8 cellular contexts compared by ENCODE assay signal in genomic region chr1:205812878-205813754, GRCh38. TPM values are rescaled to one million over a fixed set of nuclear protein-coding genes. Genes with fewer than 3 reads are reported as not detected.
DNase-seq lines count a peak whose midpoint lies in the region; ATAC-seq and TF ChIP-seq lines count a peak whose summit lies in the region.

TSS of gene SLC41A1 (minus strand) at chr1:205813198. CDS start at chr1:205810441, 2,757 bp downstream.

- peak; percentile 95 for ATAC-seq in CD4-positive, alpha-beta T cell (ENCODE audit: poor library complexity)
- ATAC-seq in GM21367 (IDR thresholded peaks at IDR 0.05; ENCODE audit: unreplicated experiment) = peak; percentile 78

- peak within 1 kb of the TSS; percentile 85 for H3K27ac Mint-ChIP-seq in CD4-positive, alpha-beta T cell

- peak within 1 kb of the TSS; percentile 97 for H3K4me3 Mint-ChIP-seq in CD4-positive, alpha-beta T cell

- H3K4me1 Mint-ChIP-seq in CD4-positive, alpha-beta T cell (ENCODE audit: low read depth) = peaks cover 60% of the 10 kb centered on the region

- no peaks in the 10 kb centered on the region for H3K27me3 Mint-ChIP-seq in CD4-positive, alpha-beta T cell

- intact Hi-C loops in CD4-positive, alpha-beta T cell (cut with DNase I, micrococcal nuclease) = loop anchor here (1.0 to 2.0 kb wide), 5 partner anchors 36 to 182 kb away; partner anchors contain the start of genes NUCKS1 (in 1 of the 2) and RAB29 (in 1 of the 2)

- H3K4me1 ChIP-seq in HUES48 (ENCODE audit: control insufficient read depth, insufficient read depth, low read length) = peaks cover 27% of the 10 kb centered on the region

- H3K9me3 ChIP-seq in CD4-positive, alpha-beta T cell (ENCODE audit: control insufficient read depth, low read length) = no peaks in the 10 kb centered on the region
- no peaks in the 10 kb centered on the region for H3K9me3 ChIP-seq in HUES48 (ENCODE audit: control insufficient read depth, insufficient read depth, low read length)

- peak within 1 kb of the TSS; percentile 55; the same call in 1 of the 2 replicates for H3K9ac ChIP-seq in HUES48 (ENCODE audit: low read depth, low read length)

- no peaks in the 10 kb centered on the region for H3K9me3 Mint-ChIP-seq in CD4-positive, alpha-beta T cell

- POLR2A ChIA-PET in CD4-positive, alpha-beta T cell (lab: Charles Lee) = interaction anchor here (0.6 to 2.9 kb wide), 6 partner anchors 8 to 64 kb away, joined by 3 to 21 read pairs (median 8); partner anchors contain the start of genes NUCKS1, PM20D1 and RAB29
- POLR2A ChIA-PET in activated CD8-positive, alpha-beta memory T cell treated with anti-CD3 and anti-CD28 coated beads for 36 hours (lab: Charles Lee) = interaction anchor here (0.5 kb wide), 2 partner anchors 37 to 615 kb away, joined by 4 read pairs; partner anchors contain the start of gene PM20D1

- H3K4me3 ChIP-seq in HUES48 (ENCODE audit: low read depth, low read length) = peak within 1 kb of the TSS; percentile 85

- H3K36me3 ChIP-seq in HUES48 (ENCODE audit: control insufficient read depth, insufficient read depth, low read length) = peaks cover 21% of the 10 kb centered on the region

- peak; percentile 85 to 91 (median 88) for DNase-seq in CD4-positive, alpha-beta T cell
- DNase-seq in NOMO-1 treated with dmso at 0.1 percent for 144 hours (lab: John Stamatoyannopoulos, UW; ENCODE audit: unreplicated experiment) (peak; percentile 88), lung microvascular endothelial cell (ENCODE audit: low read depth in 2 of 2) (peak; percentile 93)
- DNase-seq in effector CD4-positive, alpha-beta T cell = peak; percentile 92
- peak; percentile 80 to 85 (median 84) for DNase-seq in stimulated activated CD4-positive, alpha-beta T cell treated with anti-CD3 and anti-CD28 coated beads, TNF-alpha, amount 100 ng/mL, for 4 hours (ENCODE audit: low read depth in 3 of 3)

- H3K36me3 Mint-ChIP-seq in CD4-positive, alpha-beta T cell (ENCODE audit: low read depth) = peaks cover 43% of the 10 kb centered on the region

- CTCF ChIA-PET in CD4-positive, alpha-beta T cell (lab: Charles Lee) = no interaction called here
- CTCF ChIA-PET in activated CD8-positive, alpha-beta memory T cell treated with anti-CD3 and anti-CD28 coated beads for 36 hours (lab: Charles Lee) = no interaction called here

- peak within 1 kb of the TSS; percentile 60 for H3K27ac ChIP-seq in CD4-positive, alpha-beta T cell (ENCODE audit: low read depth, low read length)
- peak within 1 kb of the TSS; percentile 69 for H3K27ac ChIP-seq in HUES48 (ENCODE audit: low read depth, low read length)

- H3K27me3 ChIP-seq in CD4-positive, alpha-beta T cell (ENCODE audit: control insufficient read depth, insufficient read depth, low read length) = no peaks in the 10 kb centered on the region
- peaks cover 12% of the 10 kb centered on the region for H3K27me3 ChIP-seq in HUES48 (ENCODE audit: control insufficient read depth, insufficient read depth, low read length)

- no peak for TF ChIP-seq CTCF in CD4-positive, alpha-beta T cell (IDR thresholded peaks at IDR 0.05)

RNA-seq across cellular contexts. Expression of gene SLC41A1, which starts in this region (rescaled TPM):
- total RNA-seq in CD4-positive, alpha-beta T cell = 10 to 100 TPM; 23.8 to 26.4 TPM
- total RNA-seq in activated CD8-positive, alpha-beta memory T cell treated with anti-CD3 and anti-CD28 coated beads for 36 hours = 10 to 100 TPM; 28.8 to 29.4 TPM
- total RNA-seq in lung microvascular endothelial cell = 6.8 and 20.0 TPM in 2 replicates

Comparison
In these comparisons a context has a peak if more than half of its experiments do, and no peak if none do; other contexts are left out.
1. Peak in every context shown above with its lines: DNase-seq, ATAC-seq, H3K4me3 ChIP-seq and H3K27ac ChIP-seq.